Comparison of ENCODE assay signal across 17 cellular contexts in genomic region chr18:45457933-45458332, GRCh38.
"Had no signal": no experiment of that assay in that cellular context is flagged by ENCODE, and none has a peak within 500 bp of the region (broad histone marks: within the 10 kb centered on the region; RNA-seq: fewer than 3 reads in every experiment).

No MANE protein-coding gene starts in this region.

- H3K4me3 ChIP-seq: body of pancreas, left lung, lung, prostate gland, upper lobe of right lung had no signal

- H3K4me1 ChIP-seq: body of pancreas, left lung, prostate gland, upper lobe of right lung had no signal

- H3K27me3 ChIP-seq: body of pancreas, left lung, upper lobe of right lung had no signal

- DNase-seq: activated CD4-positive, alpha-beta T cell treated with anti-CD3 and anti-CD28 coated beads, Interleukin-2, amount 50 U/mL, for 1 hour; activated CD4-positive, CD25-positive, alpha-beta regulatory T cell treated with anti-CD3 and anti-CD28 coated beads, Interleukin-2, amount 50 U/mL, for 72 hours; activated CD8-positive, alpha-beta T cell treated with anti-CD3 and anti-CD28 coated beads, Interleukin-2, amount 10 ng/mL, durations not matched to agents 7 days and 5 days; activated gamma-delta T cell treated with Interleukin-2 at 50 U/mL for 16 hours; activated T-cell treated with anti-CD3 and anti-CD28 coated beads, Interleukin-2, amount 50 U/mL, for 1 hour; body of pancreas; foreskin fibroblast; kidney; left lung; naive thymus-derived CD8-positive, alpha-beta T cell; stimulated activated CD4-positive, alpha-beta T cell treated with anti-CD3 and anti-CD28 coated beads, Interleukin-4, amount 100 ng/mL, for 24 hours; stimulated activated naive CD8-positive, alpha-beta T cell treated with anti-CD3 and anti-CD28 coated beads, Interleukin-15, Interleukin-2, amounts not matched to agents 100 U/mL and 50 U/mL, for 24 hours; upper lobe of right lung had no signal

- ATAC-seq: activated CD8-positive, alpha-beta T cell treated with anti-CD3 and anti-CD28 coated beads, Interleukin-2, amount 10 ng/mL, durations not matched to agents 7 days and 5 days; body of pancreas; left lung; naive thymus-derived CD8-positive, alpha-beta T cell; stimulated activated naive CD8-positive, alpha-beta T cell treated with anti-CD3 and anti-CD28 coated beads, Interleukin-15, Interleukin-2, amounts not matched to agents 100 U/mL and 50 U/mL, for 24 hours; upper lobe of right lung had no signal

- H3K27ac ChIP-seq: body of pancreas, left lung, prostate gland, upper lobe of right lung, VCaP had no signal

- H3K36me3 ChIP-seq: left lung, prostate gland, upper lobe of right lung had no signal

- H3K9me3 ChIP-seq: body of pancreas, left lung, prostate gland, upper lobe of right lung had no signal

- FAIRE-seq: endometrium, kidney had no signal
